ENCODE assay signal across 18 cellular contexts in the genomic region with DNA sequence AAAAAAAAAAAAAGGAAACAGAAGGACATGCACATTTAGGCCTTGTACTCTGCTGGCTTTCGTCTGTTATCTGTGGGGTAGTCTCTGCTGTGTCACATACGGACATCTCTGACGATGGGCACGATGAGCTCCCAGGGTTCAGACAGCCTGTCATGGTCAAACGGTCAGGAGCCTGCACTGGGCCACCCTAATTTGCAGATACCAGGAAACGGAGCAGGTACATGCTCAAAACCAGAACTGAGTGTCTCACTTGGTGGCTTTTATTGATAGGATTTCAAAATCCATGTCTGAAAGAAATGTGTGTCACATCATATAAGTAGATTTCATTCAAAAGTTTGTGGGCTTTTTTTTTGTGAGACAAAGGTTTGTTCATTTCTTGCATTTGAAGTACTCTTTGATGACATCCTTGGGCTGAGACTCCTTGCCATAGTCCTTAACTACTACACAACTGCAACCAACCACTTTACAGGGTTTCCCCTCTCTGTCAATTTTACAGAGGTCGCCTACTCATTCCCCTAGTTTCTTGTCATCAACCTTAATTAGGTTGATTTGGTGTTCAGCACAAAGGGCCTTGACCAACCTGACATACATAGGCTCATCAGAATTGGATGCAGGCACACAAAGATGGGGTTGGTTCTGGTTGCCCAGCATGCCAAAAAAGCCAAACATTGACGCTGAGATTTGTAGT. TPM values are rescaled to one million over a fixed set of nuclear protein-coding genes. Genes with fewer than 3 reads are reported as not detected.
"Had no signal": no experiment of that assay in that cellular context is flagged by ENCODE, and none has a peak within 500 bp of the region (broad histone marks: within the 10 kb centered on the region; RNA-seq: fewer than 3 reads in every experiment).

No MANE protein-coding gene starts in this region.

- FAIRE-seq: endothelial cell of umbilical vein had no signal

- H3K4me3 Mint-ChIP-seq: activated naive CD4-positive, alpha-beta T cell treated with anti-CD3 and anti-CD28 coated beads, Interleukin-2, amount 10 ng/mL, durations not matched to agents 7 days and 5 days; natural killer cell treated with Interleukin-12 subunit alpha and Interleukin-12 subunit beta and Interleukin-15 and Interleukin-18, amount 100 ng/mL, for 72 hours had no signal

- H3K9me3 Mint-ChIP-seq: activated naive CD4-positive, alpha-beta T cell treated with anti-CD3 and anti-CD28 coated beads, Interleukin-2, amount 10 ng/mL, durations not matched to agents 7 days and 5 days; natural killer cell treated with Interleukin-12 subunit alpha and Interleukin-12 subunit beta and Interleukin-15 and Interleukin-18, amount 100 ng/mL, for 72 hours had no signal

- H3K27me3 Mint-ChIP-seq: activated naive CD4-positive, alpha-beta T cell treated with anti-CD3 and anti-CD28 coated beads, Interleukin-2, amount 10 ng/mL, durations not matched to agents 7 days and 5 days; natural killer cell treated with Interleukin-12 subunit alpha and Interleukin-12 subunit beta and Interleukin-15 and Interleukin-18, amount 100 ng/mL, for 72 hours had no signal

- DNase-seq: activated CD4-positive, alpha-beta T cell treated with anti-CD3 and anti-CD28 coated beads for 1 hour; activated naive CD4-positive, alpha-beta T cell treated with anti-CD3 and anti-CD28 coated beads, Interleukin-2, amount 10 ng/mL, durations not matched to agents 7 days and 5 days; aorta; brain microvascular endothelial cell; cerebellar nuclear complex; cortex of kidney; effector CD4-positive, alpha-beta T cell; esophagus squamous epithelium; lower lobe of right lung; stimulated activated CD4-positive, alpha-beta T cell treated with anti-CD3 and anti-CD28 coated beads, Interleukin-12 subunit alpha, Interleukin-12 subunit beta, amount 100 ng/mL, for 4 hours; thyroid gland; WERI-Rb-1 had no signal

- H3K27ac Mint-ChIP-seq: activated naive CD4-positive, alpha-beta T cell treated with anti-CD3 and anti-CD28 coated beads, Interleukin-2, amount 10 ng/mL, durations not matched to agents 7 days and 5 days; natural killer cell treated with Interleukin-12 subunit alpha and Interleukin-12 subunit beta and Interleukin-15 and Interleukin-18, amount 100 ng/mL, for 72 hours had no signal

- H3K9me3 ChIP-seq: esophagus squamous epithelium, lower lobe of right lung, neutrophil, thyroid gland had no signal

- H3K27me3 ChIP-seq: brain microvascular endothelial cell, esophagus squamous epithelium, hepatocyte, neutrophil, thyroid gland had no signal

- H3K4me1 Mint-ChIP-seq: activated naive CD4-positive, alpha-beta T cell treated with anti-CD3 and anti-CD28 coated beads, Interleukin-2, amount 10 ng/mL, durations not matched to agents 7 days and 5 days had no signal

- H3K36me3 Mint-ChIP-seq: activated naive CD4-positive, alpha-beta T cell treated with anti-CD3 and anti-CD28 coated beads, Interleukin-2, amount 10 ng/mL, durations not matched to agents 7 days and 5 days; natural killer cell treated with Interleukin-12 subunit alpha and Interleukin-12 subunit beta and Interleukin-15 and Interleukin-18, amount 100 ng/mL, for 72 hours had no signal

- ATAC-seq: lower lobe of right lung; natural killer cell treated with Interleukin-12 subunit alpha and Interleukin-12 subunit beta and Interleukin-15 and Interleukin-18, amount 100 ng/mL, for 72 hours had no signal

- H3K4me1 ChIP-seq: lower lobe of right lung, thyroid gland had no signal

- H3K9ac ChIP-seq: parathyroid adenoma had no signal

- H3K27ac ChIP-seq: brain microvascular endothelial cell, esophagus squamous epithelium, lower lobe of right lung, neutrophil, parathyroid adenoma, thyroid gland, WERI-Rb-1 had no signal

- H3K4me3 ChIP-seq: esophagus squamous epithelium, hepatocyte, lower lobe of right lung, thyroid gland had no signal

- H3K36me3 ChIP-seq: brain microvascular endothelial cell, esophagus squamous epithelium, lower lobe of right lung, neutrophil, thyroid gland, WERI-Rb-1 had no signal

RNA-seq across cellular contexts. Expression of a gene that starts 9.0 kb away (rescaled TPM):
- total RNA-seq: endothelial cell of umbilical vein; natural killer cell treated with Interleukin-12 subunit alpha and Interleukin-12 subunit beta and Interleukin-15 and Interleukin-18, amount 100 ng/mL, for 72 hours; T-helper 2 cell treated with Interferon-gamma antibody and Interleukin-4, amounts not matched to agents 100 ng/mL and 5 ng/mL, for 36 hours had no signal
- polyA plus RNA-seq: endothelial cell of umbilical vein had no signal
